Comparison of ENCODE assay signal across 1 cellular context in the genomic region with DNA sequence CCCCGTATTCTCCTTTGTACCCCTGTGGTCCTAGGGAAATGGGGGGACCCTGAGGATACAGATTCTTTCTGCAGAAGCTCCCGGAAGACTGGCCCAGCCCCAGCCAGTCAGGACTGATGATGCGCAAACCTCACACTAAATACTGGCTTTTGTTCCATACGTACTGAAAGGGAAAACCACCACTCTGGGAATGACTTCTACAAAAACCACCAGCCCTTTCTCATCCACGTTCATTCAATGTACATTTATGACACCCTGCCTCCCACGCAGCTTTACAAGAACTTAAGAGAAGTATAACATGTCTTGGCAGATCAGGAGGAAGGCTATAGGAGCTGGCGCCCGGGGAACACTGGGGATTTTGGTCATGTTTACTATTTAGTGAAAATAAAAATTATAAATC.
TF ChIP-seq lines count a peak whose summit lies in the region.

No MANE protein-coding gene starts in this region.

TF ChIP-seq in GM23338, 12 proteins besides CTCF, POLR2A, EP300 and RAD21 (continued from another document):
- TF ChIP-seq, protein P1, sequence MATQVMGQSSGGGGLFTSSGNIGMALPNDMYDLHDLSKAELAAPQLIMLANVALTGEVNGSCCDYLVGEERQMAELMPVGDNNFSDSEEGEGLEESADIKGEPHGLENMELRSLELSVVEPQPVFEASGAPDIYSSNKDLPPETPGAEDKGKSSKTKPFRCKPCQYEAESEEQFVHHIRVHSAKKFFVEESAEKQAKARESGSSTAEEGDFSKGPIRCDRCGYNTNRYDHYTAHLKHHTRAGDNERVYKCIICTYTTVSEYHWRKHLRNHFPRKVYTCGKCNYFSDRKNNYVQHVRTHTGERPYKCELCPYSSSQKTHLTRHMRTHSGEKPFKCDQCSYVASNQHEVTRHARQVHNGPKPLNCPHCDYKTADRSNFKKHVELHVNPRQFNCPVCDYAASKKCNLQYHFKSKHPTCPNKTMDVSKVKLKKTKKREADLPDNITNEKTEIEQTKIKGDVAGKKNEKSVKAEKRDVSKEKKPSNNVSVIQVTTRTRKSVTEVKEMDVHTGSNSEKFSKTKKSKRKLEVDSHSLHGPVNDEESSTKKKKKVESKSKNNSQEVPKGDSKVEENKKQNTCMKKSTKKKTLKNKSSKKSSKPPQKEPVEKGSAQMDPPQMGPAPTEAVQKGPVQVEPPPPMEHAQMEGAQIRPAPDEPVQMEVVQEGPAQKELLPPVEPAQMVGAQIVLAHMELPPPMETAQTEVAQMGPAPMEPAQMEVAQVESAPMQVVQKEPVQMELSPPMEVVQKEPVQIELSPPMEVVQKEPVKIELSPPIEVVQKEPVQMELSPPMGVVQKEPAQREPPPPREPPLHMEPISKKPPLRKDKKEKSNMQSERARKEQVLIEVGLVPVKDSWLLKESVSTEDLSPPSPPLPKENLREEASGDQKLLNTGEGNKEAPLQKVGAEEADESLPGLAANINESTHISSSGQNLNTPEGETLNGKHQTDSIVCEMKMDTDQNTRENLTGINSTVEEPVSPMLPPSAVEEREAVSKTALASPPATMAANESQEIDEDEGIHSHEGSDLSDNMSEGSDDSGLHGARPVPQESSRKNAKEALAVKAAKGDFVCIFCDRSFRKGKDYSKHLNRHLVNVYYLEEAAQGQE (IDR thresholded peaks at IDR 0.05; ENCODE audit: unreplicated experiment), result no peak
- no peak for TF ChIP-seq JUNB (IDR thresholded peaks at IDR 0.05; ENCODE audit: unreplicated experiment)
- TF ChIP-seq STAT1 (IDR thresholded peaks at IDR 0.05; ENCODE audit: unreplicated experiment), result no peak
- TF ChIP-seq ZNF114 (CRISPR knock-in tag; IDR thresholded peaks at IDR 0.05), result no peak
- no peak for TF ChIP-seq NANOG (IDR thresholded peaks at IDR 0.05; ENCODE audit: borderline replicate concordance)
- no peak for TF ChIP-seq ZNF331 (CRISPR knock-in tag; IDR thresholded peaks at IDR 0.05; ENCODE audit: low read depth)
- TF ChIP-seq POLR2AphosphoS5 (IDR thresholded peaks at IDR 0.05; ENCODE audit: low read depth), result no peak
- TF ChIP-seq, protein P2, sequence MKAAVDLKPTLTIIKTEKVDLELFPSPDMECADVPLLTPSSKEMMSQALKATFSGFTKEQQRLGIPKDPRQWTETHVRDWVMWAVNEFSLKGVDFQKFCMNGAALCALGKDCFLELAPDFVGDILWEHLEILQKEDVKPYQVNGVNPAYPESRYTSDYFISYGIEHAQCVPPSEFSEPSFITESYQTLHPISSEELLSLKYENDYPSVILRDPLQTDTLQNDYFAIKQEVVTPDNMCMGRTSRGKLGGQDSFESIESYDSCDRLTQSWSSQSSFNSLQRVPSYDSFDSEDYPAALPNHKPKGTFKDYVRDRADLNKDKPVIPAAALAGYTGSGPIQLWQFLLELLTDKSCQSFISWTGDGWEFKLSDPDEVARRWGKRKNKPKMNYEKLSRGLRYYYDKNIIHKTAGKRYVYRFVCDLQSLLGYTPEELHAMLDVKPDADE (IDR thresholded peaks at IDR 0.05), result no peak
- TF ChIP-seq EZH2 (IDR thresholded peaks at IDR 0.05; ENCODE audit: low read depth, unreplicated experiment), result no peak
